Comparison of ENCODE assay signal across 1 cellular context in the genomic region with DNA sequence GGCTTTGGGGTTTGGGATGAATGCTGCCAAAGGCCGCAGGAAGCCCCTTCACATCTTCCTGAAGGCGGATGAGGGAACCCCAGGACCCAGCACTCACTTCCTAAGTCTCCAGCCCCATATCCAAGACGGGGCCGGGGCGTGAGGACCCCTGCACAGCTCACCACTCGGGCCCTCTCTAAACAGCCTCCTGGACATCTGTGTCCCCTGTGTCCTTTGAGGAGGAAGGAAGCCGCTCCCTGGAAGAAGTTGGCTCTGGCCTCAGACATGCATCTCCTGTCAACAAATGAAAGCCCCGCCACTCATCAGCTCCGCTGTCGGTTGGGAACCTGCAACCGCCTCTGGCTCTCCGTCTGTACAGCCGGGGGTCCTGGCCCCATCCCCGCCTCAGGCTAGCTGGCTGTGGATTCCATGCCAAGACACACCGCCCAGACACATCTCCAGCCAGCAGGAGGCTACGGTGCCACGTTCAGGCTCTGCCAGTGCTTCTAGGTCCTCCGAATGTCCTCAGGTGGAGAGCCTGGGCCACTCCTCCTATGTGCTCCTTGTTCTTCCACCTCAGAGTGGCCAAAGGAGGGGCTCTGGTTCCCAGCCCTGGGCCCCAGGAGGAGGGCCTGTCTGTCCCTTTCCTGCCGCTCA.
TF ChIP-seq lines count a peak whose summit lies in the region.

No MANE protein-coding gene starts in this region.

TF ChIP-seq in H1, 55 proteins besides CTCF, POLR2A, EP300 and RAD21:
- TF ChIP-seq KDM1A (IDR thresholded peaks at IDR 0.05; ENCODE audit: borderline replicate concordance, low read length) (no peak), KDM4A (IDR thresholded peaks at IDR 0.05; ENCODE audit: low read depth, low read length, severe bottlenecking) (no peak), CHD2 (IDR thresholded peaks at IDR 0.05; ENCODE audit: low read length) (no peak), MAFK (IDR thresholded peaks at IDR 0.05; ENCODE audit: low read depth, low read length) (no peak), BRCA1 (IDR thresholded peaks at IDR 0.05; ENCODE audit: low read depth, low read length) (no peak), RBBP5 (IDR thresholded peaks at IDR 0.05; ENCODE audit: borderline replicate concordance, low read depth, low read length) (no peak), JUND (IDR thresholded peaks at IDR 0.05; ENCODE audit: low read length) (no peak), SP2 (IDR thresholded peaks at IDR 0.05; ENCODE audit: low read length) (no peak), YY1 (IDR thresholded peaks at IDR 0.05; ENCODE audit: low read depth, low read length) (no peak)
TF ChIP-seq in H1: peak in this region for 0.
